In the genomic region with DNA sequence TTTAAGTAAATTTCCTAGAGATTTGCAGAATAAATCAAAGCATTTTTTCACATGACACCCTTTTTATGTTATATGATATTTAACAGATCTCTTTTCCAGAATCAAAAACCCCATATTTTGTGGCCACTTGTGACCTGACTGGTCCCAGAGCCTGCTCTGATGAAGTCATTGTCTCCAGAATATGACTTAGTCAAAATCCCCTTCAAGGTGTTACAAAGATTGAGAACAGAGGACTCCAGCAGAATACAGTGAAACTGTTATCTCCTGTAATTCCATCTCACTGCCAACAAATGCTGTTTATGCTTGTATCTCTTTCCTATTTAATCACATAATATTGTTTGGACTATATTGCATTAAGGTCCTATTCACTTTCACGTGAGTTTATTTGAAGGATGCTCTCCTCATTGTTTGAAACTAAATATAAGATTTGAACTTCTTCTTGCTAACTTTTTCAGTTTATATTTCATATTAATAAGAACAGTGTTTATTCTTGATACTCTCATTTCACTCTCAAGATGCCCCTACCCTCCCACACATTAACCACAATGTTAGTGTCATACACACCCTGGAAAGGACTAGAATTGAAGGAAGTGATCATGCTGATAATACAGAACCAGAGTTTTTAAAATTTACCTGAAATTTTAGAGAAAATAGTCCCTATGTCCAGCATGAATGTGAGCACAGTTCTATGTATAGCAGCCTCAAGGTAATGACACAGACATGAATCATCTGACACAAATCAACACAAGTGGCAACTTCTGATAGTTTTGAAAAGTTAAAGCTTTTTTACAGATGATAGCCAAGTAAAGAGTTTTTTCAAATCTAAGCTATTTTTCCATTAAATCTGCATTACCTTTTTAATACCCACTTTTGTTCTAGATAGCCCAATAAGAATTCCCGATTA, we compare ENCODE assay signal across 14 cellular contexts. TPM values are rescaled to one million over a fixed set of nuclear protein-coding genes. Genes with fewer than 3 reads are reported as not detected.
DNase-seq lines count a peak whose midpoint lies in the region; ATAC-seq and TF ChIP-seq lines count a peak whose summit lies in the region.
"Had no signal": no experiment of that assay in that cellular context is flagged by ENCODE, and none has a peak within 500 bp of the region (broad histone marks: within the 10 kb centered on the region; RNA-seq: fewer than 3 reads in every experiment).

No MANE protein-coding gene starts in this region.

- H3K4me1 ChIP-seq in RWPE2 (ENCODE audit: insufficient read depth, poor library complexity, severe bottlenecking) = no peaks in the 10 kb centered on the region
- H3K4me1 ChIP-seq: suprapubic skin had no signal

- no peaks in the 10 kb centered on the region for H3K27me3 ChIP-seq in RWPE2 (ENCODE audit: insufficient read depth, poor library complexity, severe bottlenecking)
- H3K27me3 ChIP-seq: suprapubic skin had no signal

- no peak for TF ChIP-seq CTCF in RWPE2 (IDR thresholded peaks at IDR 0.05; ENCODE audit: poor library complexity, severe bottlenecking)

- no peaks in the 10 kb centered on the region for H3K36me3 ChIP-seq in RWPE2 (ENCODE audit: low read depth)
- H3K36me3 ChIP-seq: suprapubic skin had no signal

- no peak overlapping the region for H3K27ac ChIP-seq in RWPE2 (ENCODE audit: poor library complexity, severe bottlenecking)
- H3K27ac ChIP-seq: epithelial cell of prostate, suprapubic skin had no signal

- no peaks in the 10 kb centered on the region for H3K9me3 ChIP-seq in RWPE2 (ENCODE audit: severe bottlenecking)
- H3K9me3 ChIP-seq: suprapubic skin had no signal

- DNase-seq in A172 (ENCODE audit: low spot score) = peak; percentile 55
- DNase-seq in RWPE2 (ENCODE audit: low spot score) = no peak
- no peak for DNase-seq in HT-29 (ENCODE audit: low spot score)
- DNase-seq in effector CD8-positive, alpha-beta T cell (lab: John Stamatoyannopoulos, UW) = no peak
- DNase-seq in iPS-NIHi7 (ENCODE audit: extremely low spot score) = no peak
- DNase-seq in ecto neural progenitor cell (ENCODE audit: low spot score) = no peak
- DNase-seq: C1 segment of cervical spinal cord, MV-4-11, SIG-M5, small intestine had no signal

- peak; percentile 68 for ATAC-seq in GM18907 (IDR thresholded peaks at IDR 0.05; ENCODE audit: unreplicated experiment)
- ATAC-seq in HG02885 (IDR thresholded peaks at IDR 0.05; ENCODE audit: poor library complexity, unreplicated experiment) = peak; percentile 55
- peak; percentile 58; the same call in 2 of the 3 replicates for ATAC-seq in RWPE2 (ENCODE audit: low read depth)

- H3K4me3 ChIP-seq in RWPE2 (ENCODE audit: severe bottlenecking) = no peak overlapping the region
- H3K4me3 ChIP-seq: suprapubic skin had no signal

RNA-seq across cellular contexts. Expression of gene RGS1, which starts 25.8 kb away (rescaled TPM):
- total RNA-seq in A172 (2014; rRNA removed; shearing (Covaris generic)) = not detected in 2 replicates
- total RNA-seq in HT-29 (2014; rRNA removed; shearing (Covaris generic)) = not detected in 2 replicates

RNA-seq across cellular contexts. Expression of gene RGS13, which starts 34.5 kb away (rescaled TPM):
- not detected in 2 replicates for total RNA-seq in A172 (2014; rRNA removed; shearing (Covaris generic))
- not detected in 2 replicates for total RNA-seq in HT-29 (2014; rRNA removed; shearing (Covaris generic))
